ENCODE assay signal across 8 cellular contexts in the genomic region with DNA sequence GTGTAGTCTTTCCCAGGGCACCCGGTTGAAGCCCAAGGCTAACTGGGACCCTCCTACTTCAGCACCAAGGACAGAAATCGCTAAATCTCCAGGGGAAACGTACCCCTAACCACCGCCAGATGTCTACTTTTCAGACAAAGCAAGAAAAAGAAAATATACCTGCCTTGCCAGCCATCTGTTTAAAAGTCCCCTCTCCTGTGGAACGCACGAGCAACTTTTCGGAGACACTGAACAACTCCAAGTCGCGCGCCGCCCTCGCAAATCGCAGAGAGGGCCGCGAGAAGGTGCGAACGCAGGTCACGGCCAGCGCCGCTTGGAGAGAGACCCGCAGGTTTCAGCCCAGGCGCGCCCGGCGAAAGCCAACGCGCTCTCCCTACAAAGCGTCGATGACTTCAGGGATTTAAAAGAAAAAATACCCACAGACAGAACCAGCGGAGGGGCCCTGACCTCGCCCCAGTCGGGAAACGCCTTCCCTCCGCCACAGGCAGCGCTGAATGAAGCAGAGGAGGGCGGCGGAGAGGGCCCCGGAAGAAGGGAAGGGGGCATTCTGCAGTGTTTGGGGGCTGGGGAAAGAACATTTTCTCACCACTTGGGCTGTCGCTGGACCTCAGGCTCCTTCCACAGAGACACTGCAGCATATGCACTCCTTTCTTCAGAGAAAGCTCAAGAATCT.
DNase-seq lines count a peak whose midpoint lies in the region; ATAC-seq and TF ChIP-seq lines count a peak whose summit lies in the region.

No MANE protein-coding gene starts in this region.

- no peaks in the 10 kb centered on the region for H3K36me3 Mint-ChIP-seq in activated naive CD8-positive, alpha-beta T cell
- no peaks in the 10 kb centered on the region for H3K36me3 Mint-ChIP-seq in activated naive CD8-positive, alpha-beta T cell treated with anti-CD3 and anti-CD28 coated beads, Interleukin-2, amount 50 U/mL, for 24 hours (ENCODE audit: low read depth)

- H3K4me3 ChIP-seq in urinary bladder (ENCODE audit: low read depth, low read length) = peak overlapping the region; percentile 37
- no peak overlapping the region for H3K4me3 ChIP-seq in foreskin fibroblast (ENCODE audit: low read depth in 1 of 2, low read length in 2 of 2)

- no peak overlapping the region for H3K27ac Mint-ChIP-seq in activated naive CD8-positive, alpha-beta T cell
- H3K27ac Mint-ChIP-seq in activated naive CD8-positive, alpha-beta T cell treated with anti-CD3 and anti-CD28 coated beads, Interleukin-2, amount 50 U/mL, for 24 hours = no peak overlapping the region

- ATAC-seq in activated naive CD8-positive, alpha-beta T cell treated with anti-CD3 and anti-CD28 coated beads, Interleukin-2, amount 50 U/mL, for 24 hours = no peak
- ATAC-seq in HG02610 (IDR thresholded peaks at IDR 0.05; ENCODE audit: unreplicated experiment) (no peak), HG03175 (IDR thresholded peaks at IDR 0.05; ENCODE audit: unreplicated experiment) (no peak)

- H3K4me1 Mint-ChIP-seq in activated naive CD8-positive, alpha-beta T cell (ENCODE audit: low read depth) = peaks cover 5% of the 10 kb centered on the region
- peaks cover 5% of the 10 kb centered on the region for H3K4me1 Mint-ChIP-seq in activated naive CD8-positive, alpha-beta T cell treated with anti-CD3 and anti-CD28 coated beads, Interleukin-2, amount 50 U/mL, for 24 hours

- H3K36me3 ChIP-seq in urinary bladder (ENCODE audit: insufficient read depth) = no peaks in the 10 kb centered on the region

- no peaks in the 10 kb centered on the region for H3K9me3 Mint-ChIP-seq in activated naive CD8-positive, alpha-beta T cell (ENCODE audit: low read depth)
- H3K9me3 Mint-ChIP-seq in activated naive CD8-positive, alpha-beta T cell treated with anti-CD3 and anti-CD28 coated beads, Interleukin-2, amount 50 U/mL, for 24 hours = peaks cover 6% of the 10 kb centered on the region

- H3K27me3 Mint-ChIP-seq in activated naive CD8-positive, alpha-beta T cell = peaks cover 21% of the 10 kb centered on the region
- peaks cover 40% of the 10 kb centered on the region for H3K27me3 Mint-ChIP-seq in activated naive CD8-positive, alpha-beta T cell treated with anti-CD3 and anti-CD28 coated beads, Interleukin-2, amount 50 U/mL, for 24 hours

- H3K4me3 Mint-ChIP-seq in activated naive CD8-positive, alpha-beta T cell = peak overlapping the region; percentile 41
- H3K4me3 Mint-ChIP-seq in activated naive CD8-positive, alpha-beta T cell treated with anti-CD3 and anti-CD28 coated beads, Interleukin-2, amount 50 U/mL, for 24 hours = no peak overlapping the region

- no peak overlapping the region for H3K27ac ChIP-seq in urinary bladder (ENCODE audit: low read depth)

- H3K4me1 ChIP-seq in urinary bladder (ENCODE audit: insufficient read depth) = no peaks in the 10 kb centered on the region

- DNase-seq in activated naive CD8-positive, alpha-beta T cell treated with anti-CD3 and anti-CD28 coated beads, Interleukin-2, amount 50 U/mL, for 24 hours = no peak
- DNase-seq in astrocyte of the hippocampus (ENCODE audit: low read depth, low spot score) (peak; percentile 79), left kidney (ENCODE audit: low read depth, low spot score) (peak; percentile 92), foreskin fibroblast (no peak)

- 2% methylated on average over 39 of the region's 39 CpGs for WGBS in urinary bladder

- TF ChIP-seq CTCF in foreskin fibroblast (IDR thresholded peaks at IDR 0.05; ENCODE audit: low read depth, low read length) = no peak

Comparison
In these comparisons a context has a peak if more than half of its experiments do, and no peak if none do; other contexts are left out.
1. DNase-seq: peak in astrocyte of the hippocampus (single experiment) and left kidney (single experiment); none in activated naive CD8-positive, alpha-beta T cell treated with anti-CD3 and anti-CD28 coated beads, Interleukin-2, amount 50 U/mL, for 24 hours (single experiment) and foreskin fibroblast (0 of 2).